14 cellular contexts compared by ENCODE assay signal in genomic region chr5:139998837-139999236, GRCh38.
DNase-seq lines count a peak whose midpoint lies in the region; ATAC-seq and TF ChIP-seq lines count a peak whose summit lies in the region.
"Had no signal": no experiment of that assay in that cellular context is flagged by ENCODE, and none has a peak within 500 bp of the region (broad histone marks: within the 10 kb centered on the region; RNA-seq: fewer than 3 reads in every experiment).

No MANE protein-coding gene starts in this region.

- no peak for TF ChIP-seq POLR2A in NB4 (IDR thresholded peaks at IDR 0.05; ENCODE audit: extremely low read depth, insufficient read length)

- TF ChIP-seq CTCF in GM12865 (IDR thresholded peaks at IDR 0.05; ENCODE audit: insufficient read depth, low read depth, low read length, missing control alignments) = no peak
- no peak for TF ChIP-seq CTCF in NB4 (IDR thresholded peaks at IDR 0.05; ENCODE audit: low read depth, low read length)

- ATAC-seq in GM19351 (IDR thresholded peaks at IDR 0.05; ENCODE audit: unreplicated experiment) = peak; percentile 59
- ATAC-seq: A549, HepG2 had no signal

- in situ Hi-C loops in ACHN (cut with HindIII; ENCODE audit: low pct_ligation_motif_present, low pct_unique_long_range_greater_than_20kb, low sequenced_read_pairs) = no loop called here

- H3K4me3 ChIP-seq in GM12865 (ENCODE audit: low read depth, low read length) = no peak overlapping the region
- H3K4me3 ChIP-seq in NB4 (ENCODE audit: low read depth, low read length) = no peak overlapping the region
- H3K4me3 ChIP-seq: A549 had no signal

- DNase-seq in GM12865 (ENCODE audit: low read depth) (peak; percentile 58), NB4 (ENCODE audit: low read depth) (peak; percentile 43), ACHN (no peak), hepatic stellate cell (ENCODE audit: low spot score) (no peak), NCI-H446 treated with DMSO at 0.1 percent for 48 hours (lab: John Stamatoyannopoulos, UW) (no peak)
- no peak for DNase-seq in activated CD8-positive, alpha-beta memory T cell treated with anti-CD3 and anti-CD28 coated beads for 24 hours
- DNase-seq: Caco-2; CD8-positive, alpha-beta memory T cell; GF-D8; HCEC 1CT; HFFc6 had no signal

Comparison
In these comparisons a context has a peak if more than half of its experiments do, and no peak if none do; other contexts are left out.
1. DNase-seq: peak in GM12865 (single experiment) and NB4 (single experiment); none in ACHN (single experiment), activated CD8-positive, alpha-beta memory T cell treated with anti-CD3 and anti-CD28 coated beads for 24 hours (single experiment), hepatic stellate cell (single experiment) and NCI-H446 treated with DMSO at 0.1 percent for 48 hours (single experiment).